Comparison of ENCODE assay signal across 1 cellular context in genomic region chr7:30171753-30172447, GRCh38.
A peak's percentile ranks its signal among the peaks of the same experiment; 100 is the strongest.
TF ChIP-seq lines count a peak whose summit lies in the region.

No MANE protein-coding gene starts in this region.

TF ChIP-seq in K562, 482 proteins besides CTCF, POLR2A, EP300 and RAD21 (continued from another document):
- TF ChIP-seq ARID1B (IDR thresholded peaks at IDR 0.05) (0 out of 2 replicates have a peak, but pooled peaks have one; percentile 30), HMGXB4 (CRISPR knock-in tag; IDR thresholded peaks at IDR 0.05) (no peak)
